ENCODE assay signal across 8 cellular contexts in genomic region chr14:21557084-21557901, GRCh38. TPM values are rescaled to one million over a fixed set of nuclear protein-coding genes. Genes with fewer than 3 reads are reported as not detected.
DNase-seq lines count a peak whose midpoint lies in the region; ATAC-seq and TF ChIP-seq lines count a peak whose summit lies in the region.

No MANE protein-coding gene starts in this region.

- DNase-seq in Caco-2 (peak; percentile 85 to 91), HS-5 (ENCODE audit: low read depth) (peak; percentile 61), NCI-H82 treated with DMSO at 0.1 percent for 48 hours (lab: John Stamatoyannopoulos, UW; ENCODE audit: unreplicated experiment) (peak; percentile 57), memory B cell (ENCODE audit: low spot score in 2 of 2) (peak; percentile 64 to 71)
- DNase-seq in activated CD8-positive, alpha-beta memory T cell treated with anti-CD3 and anti-CD28 coated beads for 24 hours, result peak; percentile 84
- peak; percentile 75 to 81 (median 80) for DNase-seq in effector memory CD8-positive, alpha-beta T cell
- DNase-seq in stimulated activated CD4-positive, alpha-beta T cell treated with anti-CD3 and anti-CD28 coated beads, TNF-alpha, amount 100 ng/mL, for 4 hours (ENCODE audit: low read depth in 3 of 3), result peak; percentile 34 to 71 (median 36)

- peak; percentile 60 to 66 for TF ChIP-seq CTCF in Caco-2 (IDR thresholded peaks at IDR 0.05; ENCODE audit: insufficient read depth in 1 of 2, low read depth in 1 of 2, low read length in 1 of 2, severe bottlenecking in 1 of 2, unreplicated experiment in 1 of 2)

- no peaks in the 10 kb centered on the region for H3K27me3 ChIP-seq in Caco-2 (replicated peaks; ENCODE audit: control insufficient read depth, insufficient read depth, low read length)

- intact Hi-C loops in Caco-2 (cut with micrococcal nuclease; ENCODE audit: unreplicated experiment), result loop anchor here (1.0 to 2.0 kb wide), 7 partner anchors 31 to 248 kb away; partner anchors contain the start of genes CHD8, METTL3, SALL2 and TOX4

- ATAC-seq in effector memory CD8-positive, alpha-beta T cell (replicated peaks), result peak; percentile 75
- ATAC-seq in memory B cell (ENCODE audit: low read depth) (peak; percentile 86), GM21515 (IDR thresholded peaks at IDR 0.05; ENCODE audit: unreplicated experiment) (no peak)

- H3K4me1 Mint-ChIP-seq in Caco-2 (ENCODE audit: low read depth, unreplicated experiment) (peaks cover 14% of the 10 kb centered on the region), memory B cell (peaks cover 2% of the 10 kb centered on the region)
- peaks cover 2 to 6% of the 10 kb centered on the region in 2 donors for H3K4me1 Mint-ChIP-seq in effector memory CD8-positive, alpha-beta T cell (ENCODE audit: low read depth in 2 of 2)

- H3K4me3 Mint-ChIP-seq in Caco-2 (ENCODE audit: unreplicated experiment), result peak overlapping the region; percentile 74
- peak overlapping the region; percentile 34 to 46 for H3K4me3 Mint-ChIP-seq in effector memory CD8-positive, alpha-beta T cell
- peak overlapping the region; percentile 1 for H3K4me3 Mint-ChIP-seq in memory B cell

- H3K27ac Mint-ChIP-seq in Caco-2 (ENCODE audit: unreplicated experiment) (peak overlapping the region; percentile 98), memory B cell (peak overlapping the region; percentile 46)
- peak overlapping the region; percentile 12 to 24 for H3K27ac Mint-ChIP-seq in effector memory CD8-positive, alpha-beta T cell

- no peaks in the 10 kb centered on the region for H3K9me3 Mint-ChIP-seq in Caco-2 (ENCODE audit: unreplicated experiment)
- no peaks in the 10 kb centered on the region for H3K9me3 Mint-ChIP-seq in effector memory CD8-positive, alpha-beta T cell
- H3K9me3 Mint-ChIP-seq in memory B cell, result no peaks in the 10 kb centered on the region

- H3K4me1 ChIP-seq in Caco-2, result peaks cover 15% of the 10 kb centered on the region; the same call in 1 of the 2 replicates

- H3K9me3 ChIP-seq in Caco-2, result no peaks in the 10 kb centered on the region

- no peaks in the 10 kb centered on the region for H3K27me3 Mint-ChIP-seq in Caco-2 (ENCODE audit: insufficient read depth, unreplicated experiment)
- H3K27me3 Mint-ChIP-seq in effector memory CD8-positive, alpha-beta T cell, result no peaks in the 10 kb centered on the region
- no peaks in the 10 kb centered on the region for H3K27me3 Mint-ChIP-seq in memory B cell

- H3K4me3 ChIP-seq in Caco-2 (ENCODE audit: low read depth, low read length), result peak overlapping the region; percentile 10

- no peaks in the 10 kb centered on the region for H3K36me3 ChIP-seq in Caco-2 (ENCODE audit: control insufficient read depth, insufficient read depth, low read length)

- CTCF ChIA-PET in Caco-2 (lab: Charles Lee), result interaction anchor here (0.6 to 1.7 kb wide), 12 partner anchors 10 to 1764 kb away, joined by 3 to 14 read pairs (median 4); partner anchors contain the start of genes CHD8, PABPN1, RAB2B and SALL2

- TSS peak; percentile 44 for BruUV-seq in Caco-2 (replicated peaks; lab: Mats Ljungman, UMichigan)

- peaks cover 6% of the 10 kb centered on the region for H3K36me3 Mint-ChIP-seq in Caco-2 (ENCODE audit: insufficient read depth, unreplicated experiment)
- H3K36me3 Mint-ChIP-seq in effector memory CD8-positive, alpha-beta T cell (ENCODE audit: insufficient read depth), result peaks cover 4% of the 10 kb centered on the region
- H3K36me3 Mint-ChIP-seq in memory B cell, result no peaks in the 10 kb centered on the region

- POLR2A ChIA-PET in Caco-2 (lab: Charles Lee), result interaction anchor here (0.5 to 1.6 kb wide), 6 partner anchors 31 to 101 kb away, joined by 3 to 11 read pairs (median 4); partner anchors contain the start of genes METTL3, RAB2B, SALL2 and TOX4

RNA-seq across cellular contexts. Expression of gene OR10G3, which starts 22.6 kb away (rescaled TPM):
- not detected in 2 replicates for total RNA-seq in Caco-2 (2022)

RNA-seq across cellular contexts. Expression of gene SALL2, which starts 31.1 kb away (rescaled TPM):
- total RNA-seq in Caco-2 (2022), result 10.9 and 11.0 TPM in 2 replicates

RNA-seq across cellular contexts. Expression of gene METTL3, which starts 46.2 kb away (rescaled TPM):
- 40.1 and 43.8 TPM in 2 replicates for total RNA-seq in Caco-2 (2022)

Comparison
In these comparisons a context has a peak if more than half of its experiments do, and no peak if none do; other contexts are left out.
1. DNase-seq: peak in every context shown above with its lines; median percentile 88 in Caco-2; 84 in activated CD8-positive, alpha-beta memory T cell treated with anti-CD3 and anti-CD28 coated beads for 24 hours; 80 in effector memory CD8-positive, alpha-beta T cell; 68 in memory B cell; 61 in HS-5; 57 in NCI-H82 treated with DMSO at 0.1 percent for 48 hours; 36 in stimulated activated CD4-positive, alpha-beta T cell treated with anti-CD3 and anti-CD28 coated beads, TNF-alpha, amount 100 ng/mL, for 4 hours.
2. H3K27ac Mint-ChIP-seq: peak in every context shown above with its lines; median percentile 98 in Caco-2; 46 in memory B cell; 18 in effector memory CD8-positive, alpha-beta T cell.
3. H3K4me3 Mint-ChIP-seq: peak in every context shown above with its lines; median percentile 74 in Caco-2; 40 in effector memory CD8-positive, alpha-beta T cell; 1 in memory B cell.